In the genomic region with DNA sequence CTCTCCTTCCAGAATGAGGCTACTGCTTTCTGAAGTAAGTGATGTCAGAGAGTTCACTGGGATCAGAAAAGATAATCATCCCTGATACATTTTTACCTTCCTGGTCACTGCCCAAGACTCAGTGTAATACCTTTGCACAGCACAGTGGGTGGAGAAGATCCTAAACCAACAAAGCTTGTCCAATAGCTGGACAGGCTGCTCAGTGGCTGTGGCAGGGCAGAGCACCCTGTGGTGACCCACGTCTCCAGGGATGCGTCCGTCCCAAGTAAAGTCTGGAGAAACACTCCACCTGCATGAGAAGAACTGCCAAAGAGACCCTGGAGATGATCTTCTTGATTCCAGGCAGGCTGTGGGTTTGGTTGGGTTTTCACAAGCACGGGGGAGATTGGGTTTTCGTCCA, we compare ENCODE assay signal across 18 cellular contexts. TPM values are rescaled to one million over a fixed set of nuclear protein-coding genes. Genes with fewer than 3 reads are reported as not detected.
DNase-seq lines count a peak whose midpoint lies in the region; ATAC-seq and TF ChIP-seq lines count a peak whose summit lies in the region.
"Had no signal": no experiment of that assay in that cellular context is flagged by ENCODE, and none has a peak within 500 bp of the region (broad histone marks: within the 10 kb centered on the region; RNA-seq: fewer than 3 reads in every experiment).

No MANE protein-coding gene starts in this region.

- H3K79me2 ChIP-seq in trophoblast cell (ENCODE audit: control insufficient read depth, insufficient read depth, low read length, poor library complexity) = no peaks in the 10 kb centered on the region

- H2BK120ac ChIP-seq in trophoblast cell (ENCODE audit: insufficient read depth, low read length, poor library complexity) = peak overlapping the region; percentile 40

- H3K4ac ChIP-seq in trophoblast cell (ENCODE audit: low read depth, low read length) = no peak overlapping the region

- DNase-seq in HT-29 (ENCODE audit: low spot score) (peak; percentile 64), left colon (no peak), trophoblast cell (peak; percentile 17 to 73), suprapubic skin (ENCODE audit: low spot score in 2 of 2) (no peak)
- no peak for DNase-seq in activated naive CD4-positive, alpha-beta T cell (lab: John Stamatoyannopoulos, UW)
- DNase-seq in effector CD4-positive, alpha-beta T cell = no peak
- DNase-seq: Caco-2; CD4-positive, CD25-positive, alpha-beta regulatory T cell; CD8-positive, alpha-beta T cell; DMS153; DND-41; GM23248; H7; HCEC 1CT had no signal

- ATAC-seq in left colon = peak; percentile 36
- ATAC-seq in HG03139 (IDR thresholded peaks at IDR 0.05; ENCODE audit: unreplicated experiment) = no peak
- ATAC-seq: CD8-positive, alpha-beta T cell had no signal

- H4K8ac ChIP-seq in trophoblast cell (ENCODE audit: low read depth, low read length) = no peak overlapping the region

- no peak overlapping the region for H3K23ac ChIP-seq in trophoblast cell (ENCODE audit: low read length)

- H3K14ac ChIP-seq in trophoblast cell (ENCODE audit: low read length) = no peak overlapping the region

- H3K4me1 ChIP-seq in trophoblast cell (ENCODE audit: control insufficient read depth in 1 of 2, insufficient read depth in 2 of 2, low read length in 2 of 2) = no peaks in the 10 kb centered on the region
- H3K4me1 ChIP-seq in suprapubic skin = peaks cover 43% of the 10 kb centered on the region
- H3K4me1 ChIP-seq: BLaER1, Caco-2 had no signal

- H2BK5ac ChIP-seq in trophoblast cell (ENCODE audit: low read depth, low read length, poor library complexity) = no peak overlapping the region

- H3K79me1 ChIP-seq in trophoblast cell (ENCODE audit: low read length) = peaks cover 8% of the 10 kb centered on the region

- no peak for TF ChIP-seq EP300 in suprapubic skin (IDR thresholded peaks at IDR 0.05)

- no peak overlapping the region for H3K4me2 ChIP-seq in trophoblast cell (ENCODE audit: low read length)
- H3K4me2 ChIP-seq: BLaER1 had no signal

- no CpG with 5 or more reads among the region's 5 CpGs for WGBS in trophoblast cell (ENCODE audit: extremely low coverage, insufficient coverage, insufficient read length)
- WGBS in suprapubic skin = 59% methylated on average over 5 of the region's 5 CpGs

- H3K27ac ChIP-seq in trophoblast cell (ENCODE audit: low read depth, low read length) (no peak overlapping the region), suprapubic skin (peak overlapping the region; percentile 75)
- H3K27ac ChIP-seq: BLaER1, C4-2B, GM23248 had no signal

- H3K9ac ChIP-seq in trophoblast cell (ENCODE audit: low read length) = no peak overlapping the region
- H3K9ac ChIP-seq: BLaER1, GM23248 had no signal

- H3K9me3 ChIP-seq in trophoblast cell (ENCODE audit: insufficient read depth, low read depth, low read length) (no peaks in the 10 kb centered on the region), suprapubic skin (no peaks in the 10 kb centered on the region)
- H3K9me3 ChIP-seq: BLaER1, Caco-2 had no signal

- no peak for TF ChIP-seq CTCF in suprapubic skin (IDR thresholded peaks at IDR 0.05)

- no peak overlapping the region for H4K12ac ChIP-seq in trophoblast cell (ENCODE audit: low read depth, low read length)

- H2BK12ac ChIP-seq in trophoblast cell (ENCODE audit: low read length) = no peak overlapping the region

- H4K91ac ChIP-seq in trophoblast cell (ENCODE audit: low read depth, low read length) = peak overlapping the region; percentile 52

- no peaks in the 10 kb centered on the region for H3K27me3 ChIP-seq in trophoblast cell (ENCODE audit: insufficient read depth, low read length)
- no peaks in the 10 kb centered on the region for H3K27me3 ChIP-seq in suprapubic skin
- H3K27me3 ChIP-seq: BLaER1 had no signal

- H2AK5ac ChIP-seq in trophoblast cell (ENCODE audit: low read length) = no peak overlapping the region

- H3K36me3 ChIP-seq in trophoblast cell (ENCODE audit: control insufficient read depth in 1 of 2, insufficient read depth in 2 of 2, low read length in 2 of 2) (no peaks in the 10 kb centered on the region), suprapubic skin (no peaks in the 10 kb centered on the region)
- H3K36me3 ChIP-seq: BLaER1 had no signal

- no peak for TF ChIP-seq POLR2A in suprapubic skin (IDR thresholded peaks at IDR 0.05)

- H3K4me3 ChIP-seq in trophoblast cell (ENCODE audit: low read depth, low read length) = no peak overlapping the region
- no peak overlapping the region for H3K4me3 ChIP-seq in suprapubic skin
- H3K4me3 ChIP-seq: BLaER1, GM23248 had no signal

- no peak overlapping the region for H3K18ac ChIP-seq in trophoblast cell (ENCODE audit: low read length)

- intact Hi-C loops in left colon (cut with DNase I, micrococcal nuclease) = no loop called here

- no peak overlapping the region for H2AFZ ChIP-seq in trophoblast cell (ENCODE audit: insufficient read depth, low read length, poor library complexity)
- H2AFZ ChIP-seq: GM23248 had no signal

RNA-seq across cellular contexts. Expression of gene TLCD5, which starts 31.0 kb away (rescaled TPM):
- 0.38 and 0.44 TPM in 2 replicates for total RNA-seq in HT-29 (2014; rRNA removed; shearing (Covaris generic))
- total RNA-seq in left colon (1 to 10 TPM in 1 of 2 donors, under 1 TPM in 1; 0.49 to 1.1 TPM), suprapubic skin (1 to 10 TPM in 2 of 4 donors, under 1 TPM in 2; 0.83 to 2.3 (median 1.5) TPM)
- polyA plus RNA-seq in trophoblast cell (2013) = 5.9 and 6.1 TPM in 2 replicates

RNA-seq across cellular contexts. Expression of gene ARHGEF12, which starts 42.1 kb away (rescaled TPM):
- 44.7 and 45.1 TPM in 2 replicates for total RNA-seq in HT-29 (2014; rRNA removed; shearing (Covaris generic))
- total RNA-seq in left colon (100 to 1,000 TPM in 1 of 2 donors, 10 to 100 TPM in 1; 99.1 to 107 TPM), suprapubic skin (100 to 1,000 TPM; 107 to 222 (median 138) TPM)
- 30.4 and 31.2 TPM in 2 replicates for polyA plus RNA-seq in trophoblast cell (2013)

RNA-seq across cellular contexts. Expression of gene POU2F3, which starts 54.2 kb away (rescaled TPM):
- 0.28 and 0.86 TPM in 2 replicates for total RNA-seq in HT-29 (2014; rRNA removed; shearing (Covaris generic))
- total RNA-seq in left colon (1 to 10 TPM; 1.9 to 2.0 TPM), suprapubic skin (100 to 1,000 TPM in 2 of 4 donors, 10 to 100 TPM in 2; 58.2 to 219 (median 105) TPM)
- polyA plus RNA-seq in trophoblast cell (2013) = 18.6 and 19.6 TPM in 2 replicates
- total RNA-seq: A673; Caco-2; CD4-positive, CD25-positive, alpha-beta regulatory T cell; CD8-positive, alpha-beta T cell; GM23248; H7 had no signal
- polyA plus RNA-seq: CD4-positive, CD25-positive, alpha-beta regulatory T cell; GM23248 had no signal

Comparison
In these comparisons a context has a peak if more than half of its experiments do, and no peak if none do; other contexts are left out.
1. DNase-seq: peak in HT-29 (single experiment) and trophoblast cell (2 of 2); none in left colon (0 of 2), suprapubic skin (0 of 2), activated naive CD4-positive, alpha-beta T cell (0 of 4) and effector CD4-positive, alpha-beta T cell (single experiment).
2. RNA of gene POU2F3, which starts 54.2 kb away (total RNA-seq): 58.2 to 219 TPM in suprapubic skin; 1.9 to 2.0 TPM in left colon and 0.28 to 0.86 TPM in HT-29; every median in the first group is over 10 times any median in the second.